Comparison of ENCODE assay signal across 25 cellular contexts in the genomic region with DNA sequence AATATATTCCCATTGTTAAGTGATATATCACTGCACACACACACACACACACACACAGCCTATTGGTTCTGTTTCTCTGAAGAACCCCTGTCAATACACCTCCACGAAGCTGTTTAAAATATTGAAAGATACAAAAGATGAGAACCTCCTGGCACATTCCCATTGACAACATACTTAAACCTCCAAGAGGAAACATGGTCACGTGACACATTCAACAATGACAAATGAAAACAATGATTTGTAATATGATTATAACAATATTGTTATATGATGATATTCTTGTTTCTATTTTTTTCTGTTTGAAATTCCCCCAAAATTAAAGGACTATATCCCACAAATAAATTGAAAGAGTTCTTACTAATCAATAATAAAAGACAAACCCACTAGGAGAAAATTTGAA.
"Had no signal": no experiment of that assay in that cellular context is flagged by ENCODE, and none has a peak within 500 bp of the region (broad histone marks: within the 10 kb centered on the region; RNA-seq: fewer than 3 reads in every experiment).

No MANE protein-coding gene starts in this region.

- FAIRE-seq: endometrium, islet of Langerhans, keratinocyte had no signal

- H3K27ac ChIP-seq: colonic mucosa, epithelial cell of prostate, esophagus squamous epithelium, gastrocnemius medialis, heart right ventricle, left lung, lower lobe of right lung had no signal

- DNase-seq: colonic mucosa; cortex of kidney; effector CD4-positive, alpha-beta T cell; effector memory CD4-positive, alpha-beta T cell; endodermal cell; erythroblast; esophagus squamous epithelium; foreskin fibroblast; foreskin melanocyte; gastrocnemius medialis; glutamatergic neuron; heart right ventricle; hippocampal formation; left cardiac atrium; left lung; left ventricle myocardium superior; lower lobe of right lung; mesenchymal stem cell; mucosa of descending colon; naive B cell had no signal

- H3K4me1 ChIP-seq: colonic mucosa, esophagus squamous epithelium, gastrocnemius medialis, heart right ventricle, left lung, lower lobe of right lung had no signal

- ATAC-seq: esophagus mucosa, gastrocnemius medialis, heart right ventricle, left cardiac atrium, left lung, left ventricle myocardium superior, lower lobe of right lung, mucosa of descending colon had no signal

- H3K4me3 ChIP-seq: colonic mucosa, esophagus squamous epithelium, gastrocnemius medialis, heart right ventricle, left lung, lower lobe of right lung, mucosa of descending colon had no signal

- H3K27me3 ChIP-seq: colonic mucosa had no signal

- H3K36me3 ChIP-seq: colonic mucosa, esophagus squamous epithelium, gastrocnemius medialis, heart right ventricle, left lung, lower lobe of right lung had no signal

- H3K9me3 ChIP-seq: colonic mucosa, esophagus squamous epithelium, gastrocnemius medialis, heart right ventricle, left lung, lower lobe of right lung, mucosa of descending colon had no signal
